In the genomic region with DNA sequence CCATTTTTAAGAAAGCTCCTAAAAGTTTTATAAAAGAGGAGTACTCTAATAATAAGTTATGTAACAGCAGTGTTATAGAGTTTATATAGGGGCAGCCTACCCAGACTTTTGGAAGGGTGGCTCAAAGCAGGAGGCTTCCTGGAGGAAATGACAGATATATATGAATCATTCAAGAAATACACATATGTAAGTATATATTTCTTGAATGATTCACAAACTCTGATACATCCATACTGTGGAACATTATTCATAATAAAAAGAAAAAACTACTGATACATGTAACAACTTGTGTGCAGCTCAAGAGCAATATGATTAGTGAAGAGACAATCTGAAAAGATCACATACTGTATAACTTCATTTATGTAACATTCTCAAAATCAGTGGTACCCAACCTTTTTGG, we compare ENCODE assay signal across 18 cellular contexts.
DNase-seq lines count a peak whose midpoint lies in the region; ATAC-seq and TF ChIP-seq lines count a peak whose summit lies in the region.
"Had no signal": no experiment of that assay in that cellular context is flagged by ENCODE, and none has a peak within 500 bp of the region (broad histone marks: within the 10 kb centered on the region; RNA-seq: fewer than 3 reads in every experiment).

No MANE protein-coding gene starts in this region.

- H2BK5ac ChIP-seq in IMR-90 (ENCODE audit: low read depth, low read length, poor library complexity, severe bottlenecking): no peak overlapping the region

- no peak overlapping the region for H3K18ac ChIP-seq in IMR-90 (ENCODE audit: low read depth, low read length)

- H2BK20ac ChIP-seq in IMR-90 (ENCODE audit: low read depth, low read length): no peak overlapping the region

- H3K14ac ChIP-seq in IMR-90 (replicated peaks; ENCODE audit: low read depth, low read length): no peak overlapping the region

- DNase-seq in EL: peak; percentile 31
- peak; percentile 54 for DNase-seq in IMR-90
- DNase-seq in mammary epithelial cell: peak; percentile 72
- peak; percentile 11 to 23 for DNase-seq in foreskin fibroblast
- DNase-seq in DMS 273 (lab: John Stamatoyannopoulos, UW; ENCODE audit: unreplicated experiment): no peak
- DNase-seq in D341Med (ENCODE audit: low spot score): no peak
- no peak for DNase-seq in SKM-1 treated with dmso at 0.1 percent for 144 hours (lab: John Stamatoyannopoulos, UW; ENCODE audit: unreplicated experiment)
- DNase-seq: H9; KG1; NCI-H1048; NCI-H1436 treated with DMSO at 0.1 percent for 48 hours; NCI-H2029 treated with DMSO at 0.1 percent for 48 hours; NCI-H2171 treated with DMSO at 0.1 percent for 48 hours; NCI-H446 treated with DMSO at 0.1 percent for 48 hours; NK-92 treated with Interleukin-12 subunit alpha and Interleukin-12 subunit beta, amount 100 ng/mL, for 24 hours had no signal

- H3K27me3 ChIP-seq in IMR-90 (ENCODE audit: control insufficient read depth, insufficient read depth, low read length): no peaks in the 10 kb centered on the region
- no peaks in the 10 kb centered on the region for H3K27me3 ChIP-seq in mammary epithelial cell (ENCODE audit: insufficient read depth, low read length)
- H3K27me3 ChIP-seq: SJSA1 had no signal

- TF ChIP-seq RAD21 in IMR-90 (IDR thresholded peaks at IDR 0.05; ENCODE audit: low read length): no peak

- no peak overlapping the region for H3K23ac ChIP-seq in IMR-90 (ENCODE audit: low read depth, low read length)

- CTCF ChIA-PET in IMR-90 (lab: Yijun Ruan, JAX) (interaction anchor here (0.6 kb wide), 1 partner anchor 16 kb away, joined by 3 read pairs; no protein-coding TSS in a partner anchor), mammary epithelial cell (lab: Charles Lee; ENCODE audit: low non-redundant PET) (no interaction called here)

- no peak overlapping the region for H3K4me3 ChIP-seq in IMR-90 (ENCODE audit: insufficient read depth, low read depth, low read length)
- no peak overlapping the region for H3K4me3 ChIP-seq in mammary epithelial cell (replicated peaks in 1 of 3; ENCODE audit: insufficient read depth in 1 of 3, low read depth in 2 of 3, low read length in 3 of 3)
- no peak overlapping the region for H3K4me3 ChIP-seq in foreskin fibroblast (ENCODE audit: low read depth in 1 of 2, low read length in 2 of 2)
- H3K4me3 ChIP-seq: SJSA1 had no signal

- peaks cover 2% of the 10 kb centered on the region; the same call in 1 of the 2 replicates for H3K9me1 ChIP-seq in IMR-90 (ENCODE audit: insufficient read depth, low read length)

- H3K9ac ChIP-seq in IMR-90 (ENCODE audit: low read depth, low read length) (no peak overlapping the region), mammary epithelial cell (ENCODE audit: insufficient read depth, low read length) (no peak overlapping the region)

- H3K4me2 ChIP-seq in IMR-90 (ENCODE audit: low read depth, low read length) (no peak overlapping the region), mammary epithelial cell (ENCODE audit: insufficient read depth, low read depth, low read length) (peak overlapping the region; percentile 21)

- no peak overlapping the region for H2AFZ ChIP-seq in IMR-90 (replicated peaks; ENCODE audit: low read length, poor library complexity)
- H2AFZ ChIP-seq in mammary epithelial cell (ENCODE audit: low read depth, low read length): no peak overlapping the region

- peak; percentile 24; the same call in 1 of the 2 replicates for ATAC-seq in IMR-90 (ENCODE audit: low read depth)
- ATAC-seq in HG03108 (IDR thresholded peaks at IDR 0.05; ENCODE audit: unreplicated experiment): no peak

- no peaks in the 10 kb centered on the region for H4K20me1 ChIP-seq in IMR-90 (ENCODE audit: insufficient read depth, low read length)
- no peaks in the 10 kb centered on the region for H4K20me1 ChIP-seq in mammary epithelial cell (ENCODE audit: insufficient read depth, low read length)

- no peak overlapping the region for H3K4ac ChIP-seq in IMR-90 (ENCODE audit: low read depth, low read length)

- no peaks in the 10 kb centered on the region; the same call in 1 of the 2 replicates for H3K4me1 ChIP-seq in IMR-90 (ENCODE audit: control insufficient read depth, insufficient read depth, low read length)
- H3K4me1 ChIP-seq in mammary epithelial cell (ENCODE audit: insufficient read depth, low read length): peaks cover 17% of the 10 kb centered on the region
- H3K4me1 ChIP-seq: SJSA1 had no signal

- TF ChIP-seq CTCF in IMR-90 (conservative IDR thresholded peaks at IDR 0.05; ENCODE audit: low read depth, low read length): no peak
- no peak for TF ChIP-seq CTCF in mammary epithelial cell (conservative IDR thresholded peaks at IDR 0.05 in 1 of 2, IDR thresholded peaks at IDR 0.05 in 1 of 2; ENCODE audit: extremely low read depth in 1 of 2, insufficient read depth in 1 of 2, low read depth in 1 of 2, low read length in 2 of 2)
- TF ChIP-seq CTCF in foreskin fibroblast (IDR thresholded peaks at IDR 0.05; ENCODE audit: low read depth, low read length): no peak

- H4K8ac ChIP-seq in IMR-90 (ENCODE audit: low read depth in 2 of 2, low read length in 2 of 2): no peak overlapping the region

- no peaks in the 10 kb centered on the region for H3K9me3 ChIP-seq in IMR-90 (ENCODE audit: control insufficient read depth, insufficient read depth, low read length)
- no peaks in the 10 kb centered on the region for H3K9me3 ChIP-seq in mammary epithelial cell (replicated peaks; ENCODE audit: insufficient read depth, low read length)
- H3K9me3 ChIP-seq: SJSA1 had no signal

- intact Hi-C loops in IMR-90 (cut with micrococcal nuclease) (loop anchor here (5.0 kb wide), 1 partner anchor 147 kb away; no protein-coding TSS in a partner anchor), mammary epithelial cell (cut with micrococcal nuclease) (loop anchor here (1.0 kb wide), 1 partner anchor 166 kb away; the partner anchor contains the start of gene WDFY3)

- no peak overlapping the region for H2BK120ac ChIP-seq in IMR-90 (ENCODE audit: low read depth, low read length)

- in situ Hi-C loops in IMR-90 (cut with MboI; ENCODE audit: low sequenced_read_pairs) (no loop called here), mammary epithelial cell (cut with MboI; ENCODE audit: low sequenced_read_pairs in 2 of 2) (no loop called here)

- TF ChIP-seq POLR2A in IMR-90 (IDR thresholded peaks at IDR 0.05; ENCODE audit: low read depth, low read length): no peak

- no peaks in the 10 kb centered on the region for H3K79me2 ChIP-seq in mammary epithelial cell (ENCODE audit: insufficient read depth, low read length)

- H2AK5ac ChIP-seq in IMR-90 (ENCODE audit: low read depth, low read length): no peak overlapping the region

- H4K91ac ChIP-seq in IMR-90 (ENCODE audit: insufficient read depth, low read depth, low read length): no peak overlapping the region

- H3K56ac ChIP-seq in IMR-90 (ENCODE audit: extremely low read depth, insufficient read depth, low read length): no peak overlapping the region

- peaks cover 13% of the 10 kb centered on the region for H3K36me3 ChIP-seq in IMR-90 (ENCODE audit: control insufficient read depth, insufficient read depth, low read length)
- peaks cover 2% of the 10 kb centered on the region for H3K36me3 ChIP-seq in mammary epithelial cell (ENCODE audit: insufficient read depth, low read length)

- no peak overlapping the region for H2AK9ac ChIP-seq in IMR-90 (replicated peaks; ENCODE audit: low read depth, low read length, poor library complexity)

- no peak overlapping the region for H3K27ac ChIP-seq in IMR-90 (ENCODE audit: insufficient read depth, low read length)
- H3K27ac ChIP-seq in mammary epithelial cell (ENCODE audit: insufficient read depth, low read depth, low read length): peak overlapping the region; percentile 9
- H3K27ac ChIP-seq: C4-2B, SJSA1 had no signal

- no TSS peak for BruUV-seq in IMR-90 (replicated peaks; lab: Mats Ljungman, UMichigan)
- no TSS peak for BruUV-seq in mammary epithelial cell (replicated peaks; lab: Mats Ljungman, UMichigan)

- no peak overlapping the region for H4K5ac ChIP-seq in IMR-90 (ENCODE audit: low read depth, low read length)

- dilution Hi-C loops in IMR-90 (cut with HindIII; ENCODE audit: low sequenced_read_pairs, unreplicated experiment) (no loop called here), mammary epithelial cell (cut with HindIII; ENCODE audit: low sequenced_read_pairs) (no loop called here)

- no peak overlapping the region for H2BK15ac ChIP-seq in IMR-90 (ENCODE audit: low read depth, low read length)

- H3K79me1 ChIP-seq in IMR-90 (ENCODE audit: low read depth in 1 of 2, low read length in 2 of 2): peaks cover 0 to 8% of the 10 kb centered on the region in 2 experiments; a peak in 1 of 4 replicates

- POLR2A ChIA-PET in IMR-90 (lab: Charles Lee; ENCODE audit: unreplicated experiment): no interaction called here

TF ChIP-seq in IMR-90, 13 proteins besides CTCF, POLR2A, EP300 and RAD21 (continues in another document):
- TF ChIP-seq SMC3 (IDR thresholded peaks at IDR 0.05; ENCODE audit: low read depth, low read length): no peak
- no peak for TF ChIP-seq MAFK (IDR thresholded peaks at IDR 0.05; ENCODE audit: low read depth, low read length)
- TF ChIP-seq BHLHE40 (IDR thresholded peaks at IDR 0.05; ENCODE audit: low read depth, low read length): no peak
- no peak for TF ChIP-seq MXI1 (IDR thresholded peaks at IDR 0.05; ENCODE audit: borderline replicate concordance, low read depth, low read length)
- no peak for TF ChIP-seq FOS (IDR thresholded peaks at IDR 0.05; ENCODE audit: low read depth, low read length)
- TF ChIP-seq NFE2L2 (IDR thresholded peaks at IDR 0.05; ENCODE audit: low read depth, low read length): no peak
- TF ChIP-seq USF2 (IDR thresholded peaks at IDR 0.05; ENCODE audit: low read depth, low read length): no peak
- TF ChIP-seq RCOR1 (IDR thresholded peaks at IDR 0.05; ENCODE audit: insufficient replicate concordance, low read length): no peak
- no peak for TF ChIP-seq ELK1 (IDR thresholded peaks at IDR 0.05; ENCODE audit: borderline replicate concordance, low read depth, low read length)
- no peak for TF ChIP-seq CHD1 (IDR thresholded peaks at IDR 0.05; ENCODE audit: low read depth, low read length)

Comparison
In these comparisons a context has a peak if more than half of its experiments do, and no peak if none do; other contexts are left out.
1. DNase-seq: peak in EL (single experiment), IMR-90 (single experiment), mammary epithelial cell (single experiment) and foreskin fibroblast (2 of 2); none in DMS 273 (single experiment), D341Med (single experiment) and SKM-1 treated with dmso at 0.1 percent for 144 hours (single experiment).